ENCODE assay signal across 1 cellular context in the genomic region with DNA sequence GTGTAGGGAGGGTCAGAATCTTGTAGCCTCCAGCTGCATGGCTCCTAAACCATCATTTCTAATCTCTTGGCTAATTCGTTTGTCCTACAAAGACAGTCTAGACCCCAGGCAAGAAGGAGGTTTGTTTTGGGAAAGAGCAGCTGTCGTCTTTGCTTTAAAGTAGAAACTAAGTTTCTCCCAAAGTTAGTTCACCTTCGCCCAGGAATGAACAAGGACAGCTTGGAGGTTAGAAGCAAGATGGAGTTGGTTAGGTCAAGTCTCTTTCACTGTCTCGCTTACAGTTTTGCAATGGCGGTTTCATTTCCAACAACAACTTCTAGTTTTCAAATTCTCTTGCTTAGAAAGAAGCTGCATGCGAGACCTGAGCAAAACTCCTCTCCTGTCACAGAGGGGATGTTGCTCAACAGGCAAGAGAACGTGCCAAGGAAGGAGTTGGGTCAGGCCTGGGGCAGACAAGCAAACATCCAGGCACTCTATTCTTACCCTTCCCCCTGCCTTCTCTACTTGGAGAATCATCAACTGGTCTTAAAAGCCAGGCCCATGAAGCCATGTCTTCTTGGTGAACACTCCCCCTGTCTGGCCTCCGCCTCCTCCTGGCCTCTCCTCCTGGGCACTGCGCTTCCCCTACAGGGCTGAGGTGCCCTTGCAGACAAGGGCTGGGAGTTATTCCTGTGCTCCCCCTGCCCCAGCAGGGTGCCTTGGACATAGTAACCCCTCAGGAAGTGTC.
TF ChIP-seq lines count a peak whose summit lies in the region.

No MANE protein-coding gene starts in this region.

TF ChIP-seq in K562, 482 proteins besides CTCF, POLR2A, EP300 and RAD21 (continued from another document and continues in another):
- TF ChIP-seq, protein P1, sequence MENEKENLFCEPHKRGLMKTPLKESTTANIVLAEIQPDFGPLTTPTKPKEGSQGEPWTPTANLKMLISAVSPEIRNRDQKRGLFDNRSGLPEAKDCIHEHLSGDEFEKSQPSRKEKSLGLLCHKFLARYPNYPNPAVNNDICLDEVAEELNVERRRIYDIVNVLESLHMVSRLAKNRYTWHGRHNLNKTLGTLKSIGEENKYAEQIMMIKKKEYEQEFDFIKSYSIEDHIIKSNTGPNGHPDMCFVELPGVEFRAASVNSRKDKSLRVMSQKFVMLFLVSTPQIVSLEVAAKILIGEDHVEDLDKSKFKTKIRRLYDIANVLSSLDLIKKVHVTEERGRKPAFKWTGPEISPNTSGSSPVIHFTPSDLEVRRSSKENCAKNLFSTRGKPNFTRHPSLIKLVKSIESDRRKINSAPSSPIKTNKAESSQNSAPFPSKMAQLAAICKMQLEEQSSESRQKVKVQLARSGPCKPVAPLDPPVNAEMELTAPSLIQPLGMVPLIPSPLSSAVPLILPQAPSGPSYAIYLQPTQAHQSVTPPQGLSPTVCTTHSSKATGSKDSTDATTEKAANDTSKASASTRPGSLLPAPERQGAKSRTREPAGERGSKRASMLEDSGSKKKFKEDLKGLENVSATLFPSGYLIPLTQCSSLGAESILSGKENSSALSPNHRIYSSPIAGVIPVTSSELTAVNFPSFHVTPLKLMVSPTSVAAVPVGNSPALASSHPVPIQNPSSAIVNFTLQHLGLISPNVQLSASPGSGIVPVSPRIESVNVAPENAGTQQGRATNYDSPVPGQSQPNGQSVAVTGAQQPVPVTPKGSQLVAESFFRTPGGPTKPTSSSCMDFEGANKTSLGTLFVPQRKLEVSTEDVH (IDR thresholded peaks at IDR 0.05; ENCODE audit: low read depth, partially characterized antibody), result no peak
- TF ChIP-seq, protein P2, sequence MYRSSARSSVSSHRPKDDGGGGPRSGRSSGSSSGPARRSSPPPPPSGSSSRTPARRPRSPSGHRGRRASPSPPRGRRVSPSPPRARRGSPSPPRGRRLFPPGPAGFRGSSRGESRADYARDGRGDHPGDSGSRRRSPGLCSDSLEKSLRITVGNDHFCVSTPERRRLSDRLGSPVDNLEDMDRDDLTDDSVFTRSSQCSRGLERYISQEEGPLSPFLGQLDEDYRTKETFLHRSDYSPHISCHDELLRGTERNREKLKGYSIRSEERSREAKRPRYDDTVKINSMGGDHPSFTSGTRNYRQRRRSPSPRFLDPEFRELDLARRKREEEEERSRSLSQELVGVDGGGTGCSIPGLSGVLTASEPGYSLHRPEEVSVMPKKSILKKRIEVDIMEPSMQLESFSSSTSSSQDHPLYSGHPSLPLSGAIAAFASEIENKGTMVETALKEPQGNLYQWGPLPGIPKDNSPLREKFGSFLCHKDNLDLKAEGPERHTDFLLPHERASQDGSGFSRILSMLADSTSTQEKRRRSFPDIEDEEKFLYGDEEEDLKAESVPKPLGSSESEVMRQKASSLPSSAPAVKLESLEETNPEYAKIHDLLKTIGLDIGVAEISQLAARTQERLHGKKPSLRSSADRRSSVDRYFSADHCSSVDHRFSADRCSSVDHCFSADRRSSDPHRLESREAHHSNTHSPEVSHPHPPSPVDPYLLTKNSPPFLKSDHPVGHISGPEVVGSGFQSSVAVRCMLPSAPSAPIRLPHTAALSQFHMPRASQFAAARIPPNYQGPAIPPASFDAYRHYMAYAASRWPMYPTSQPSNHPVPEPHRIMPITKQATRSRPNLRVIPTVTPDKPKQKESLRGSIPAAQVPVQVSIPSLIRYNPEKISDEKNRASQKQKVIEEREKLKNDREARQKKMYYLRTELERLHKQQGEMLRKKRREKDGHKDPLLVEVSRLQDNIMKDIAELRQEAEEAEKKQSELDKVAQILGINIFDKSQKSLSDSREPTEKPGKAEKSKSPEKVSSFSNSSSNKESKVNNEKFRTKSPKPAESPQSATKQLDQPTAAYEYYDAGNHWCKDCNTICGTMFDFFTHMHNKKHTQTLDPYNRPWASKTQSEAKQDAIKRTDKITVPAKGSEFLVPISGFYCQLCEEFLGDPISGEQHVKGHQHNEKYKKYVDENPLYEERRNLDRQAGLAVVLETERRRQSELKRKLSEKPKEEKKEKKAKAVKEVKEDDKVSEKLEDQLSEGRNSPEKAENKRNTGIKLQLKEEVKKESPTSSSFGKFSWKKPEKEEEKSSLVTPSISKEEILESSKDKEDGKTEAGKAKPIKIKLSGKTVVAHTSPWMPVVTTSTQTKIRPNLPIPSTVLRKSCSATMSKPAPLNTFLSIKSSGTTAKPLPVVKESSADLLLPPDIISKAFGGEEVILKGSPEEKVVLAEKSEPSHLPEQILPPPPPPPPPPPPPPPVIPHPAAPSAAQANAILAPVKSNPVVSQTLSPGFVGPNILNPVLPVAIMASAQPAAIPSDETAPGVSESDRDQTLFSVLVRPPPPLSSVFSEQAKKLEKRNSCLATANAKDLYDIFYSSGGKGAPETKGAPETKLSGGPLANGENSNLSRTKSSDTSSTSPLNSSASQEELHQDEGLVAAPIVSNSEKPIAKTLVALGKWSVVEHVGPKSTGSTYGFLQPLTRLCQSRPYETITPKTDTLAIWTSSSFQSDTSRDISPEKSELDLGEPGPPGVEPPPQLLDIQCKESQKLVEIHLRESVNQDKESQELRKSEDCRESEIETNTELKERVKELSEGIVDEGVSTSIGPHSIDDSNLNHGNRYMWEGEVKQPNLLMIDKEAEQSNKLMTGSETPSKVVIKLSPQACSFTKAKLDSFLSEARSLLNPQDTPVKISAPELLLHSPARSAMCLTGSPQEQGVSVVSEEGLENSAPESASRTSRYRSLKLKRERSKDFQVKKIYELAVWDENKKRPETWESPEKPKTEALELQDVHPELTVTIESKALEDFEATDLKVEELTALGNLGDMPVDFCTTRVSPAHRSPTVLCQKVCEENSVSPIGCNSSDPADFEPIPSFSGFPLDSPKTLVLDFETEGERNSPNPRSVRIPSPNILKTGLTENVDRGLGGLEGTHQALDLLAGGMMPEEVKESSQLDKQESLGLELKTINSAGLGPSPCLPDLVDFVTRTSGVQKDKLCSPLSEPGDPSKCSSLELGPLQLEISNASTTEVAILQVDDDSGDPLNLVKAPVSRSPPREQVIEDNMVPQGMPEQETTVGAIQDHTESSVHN (IDR thresholded peaks at IDR 0.05; ENCODE audit: borderline replicate concordance in 1 of 2, low read depth in 1 of 2), result no peak
- TF ChIP-seq, protein P3, sequence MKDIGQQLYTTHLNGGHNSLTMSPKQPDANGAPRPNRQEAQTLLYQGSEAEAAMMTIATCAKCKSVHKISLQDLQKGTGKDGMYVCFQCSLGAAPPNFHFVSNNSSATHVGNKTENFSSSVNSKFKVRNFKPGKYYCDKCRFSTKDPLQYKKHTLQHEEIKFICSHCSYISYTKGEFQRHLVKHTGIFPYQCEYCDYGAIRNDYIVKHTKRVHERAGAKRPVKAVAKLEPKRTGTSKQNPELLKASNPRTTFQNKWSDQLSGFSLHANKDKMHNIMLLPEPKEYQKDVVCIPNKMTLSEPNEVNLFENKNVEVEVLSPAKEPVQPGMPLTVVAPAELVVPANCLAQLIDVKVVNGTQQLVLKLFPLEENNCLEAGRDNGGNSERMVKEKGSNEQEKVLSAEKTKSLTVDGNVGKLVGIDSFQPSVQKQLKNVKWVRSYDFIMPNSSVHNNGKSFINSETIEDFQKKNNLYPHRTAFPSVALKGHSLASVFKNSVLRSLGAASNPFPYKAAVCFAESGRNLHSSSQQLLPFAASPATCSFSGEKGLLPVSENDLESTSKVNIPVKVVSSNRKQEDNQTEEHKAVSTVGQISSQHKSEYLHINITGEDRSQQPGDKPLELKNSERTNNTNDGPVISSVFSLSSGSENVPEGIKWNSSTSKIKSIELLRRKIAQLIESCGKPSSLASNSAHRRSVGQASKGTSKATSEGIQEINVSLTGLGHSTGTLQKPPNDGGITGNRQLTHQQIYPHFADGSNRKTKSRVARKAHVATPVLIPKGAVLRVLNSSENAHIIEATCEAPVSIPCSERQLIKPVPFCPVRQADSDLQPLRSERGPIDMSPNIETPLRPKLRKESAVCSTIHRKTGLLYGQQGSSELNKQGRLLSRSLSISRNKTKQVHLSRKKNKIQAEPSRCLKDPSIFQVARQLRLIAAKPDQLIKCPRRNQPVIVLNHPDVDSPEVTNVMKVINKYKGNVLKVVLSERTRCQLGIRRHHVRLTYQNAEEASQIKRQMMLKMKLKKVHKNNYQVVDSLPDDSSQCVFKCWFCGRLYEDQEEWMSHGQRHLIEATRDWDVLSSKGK (CRISPR knock-in tag; IDR thresholded peaks at IDR 0.05), result no peak
- no peak for TF ChIP-seq HNRNPUL1 (IDR thresholded peaks at IDR 0.05; ENCODE audit: low read length)
- no peak for TF ChIP-seq NBN (IDR thresholded peaks at IDR 0.05; ENCODE audit: low read depth)
- no peak for TF ChIP-seq ZBTB8A (IDR thresholded peaks at IDR 0.05; ENCODE audit: partially characterized antibody)
- TF ChIP-seq SETDB1 (IDR thresholded peaks at IDR 0.05; ENCODE audit: low read length), result no peak
- TF ChIP-seq MTA3 (IDR thresholded peaks at IDR 0.05; ENCODE audit: borderline replicate concordance), result no peak
- peak; percentile 78 for TF ChIP-seq SMAD4 (CRISPR knock-in tag; conservative IDR thresholded peaks at IDR 0.05)
- no peak for TF ChIP-seq ETV5 (CRISPR knock-in tag; IDR thresholded peaks at IDR 0.05; ENCODE audit: low read depth)
- TF ChIP-seq, protein P4, sequence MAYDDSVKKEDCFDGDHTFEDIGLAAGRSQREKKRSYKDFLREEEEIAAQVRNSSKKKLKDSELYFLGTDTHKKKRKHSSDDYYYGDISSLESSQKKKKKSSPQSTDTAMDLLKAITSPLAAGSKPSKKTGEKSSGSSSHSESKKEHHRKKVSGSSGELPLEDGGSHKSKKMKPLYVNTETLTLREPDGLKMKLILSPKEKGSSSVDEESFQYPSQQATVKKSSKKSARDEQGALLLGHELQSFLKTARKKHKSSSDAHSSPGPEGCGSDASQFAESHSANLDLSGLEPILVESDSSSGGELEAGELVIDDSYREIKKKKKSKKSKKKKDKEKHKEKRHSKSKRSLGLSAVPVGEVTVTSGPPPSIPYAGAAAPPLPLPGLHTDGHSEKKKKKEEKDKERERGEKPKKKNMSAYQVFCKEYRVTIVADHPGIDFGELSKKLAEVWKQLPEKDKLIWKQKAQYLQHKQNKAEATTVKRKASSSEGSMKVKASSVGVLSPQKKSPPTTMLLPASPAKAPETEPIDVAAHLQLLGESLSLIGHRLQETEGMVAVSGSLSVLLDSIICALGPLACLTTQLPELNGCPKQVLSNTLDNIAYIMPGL (CRISPR knock-in tag; IDR thresholded peaks at IDR 0.05), result no peak
- TF ChIP-seq, protein P5, sequence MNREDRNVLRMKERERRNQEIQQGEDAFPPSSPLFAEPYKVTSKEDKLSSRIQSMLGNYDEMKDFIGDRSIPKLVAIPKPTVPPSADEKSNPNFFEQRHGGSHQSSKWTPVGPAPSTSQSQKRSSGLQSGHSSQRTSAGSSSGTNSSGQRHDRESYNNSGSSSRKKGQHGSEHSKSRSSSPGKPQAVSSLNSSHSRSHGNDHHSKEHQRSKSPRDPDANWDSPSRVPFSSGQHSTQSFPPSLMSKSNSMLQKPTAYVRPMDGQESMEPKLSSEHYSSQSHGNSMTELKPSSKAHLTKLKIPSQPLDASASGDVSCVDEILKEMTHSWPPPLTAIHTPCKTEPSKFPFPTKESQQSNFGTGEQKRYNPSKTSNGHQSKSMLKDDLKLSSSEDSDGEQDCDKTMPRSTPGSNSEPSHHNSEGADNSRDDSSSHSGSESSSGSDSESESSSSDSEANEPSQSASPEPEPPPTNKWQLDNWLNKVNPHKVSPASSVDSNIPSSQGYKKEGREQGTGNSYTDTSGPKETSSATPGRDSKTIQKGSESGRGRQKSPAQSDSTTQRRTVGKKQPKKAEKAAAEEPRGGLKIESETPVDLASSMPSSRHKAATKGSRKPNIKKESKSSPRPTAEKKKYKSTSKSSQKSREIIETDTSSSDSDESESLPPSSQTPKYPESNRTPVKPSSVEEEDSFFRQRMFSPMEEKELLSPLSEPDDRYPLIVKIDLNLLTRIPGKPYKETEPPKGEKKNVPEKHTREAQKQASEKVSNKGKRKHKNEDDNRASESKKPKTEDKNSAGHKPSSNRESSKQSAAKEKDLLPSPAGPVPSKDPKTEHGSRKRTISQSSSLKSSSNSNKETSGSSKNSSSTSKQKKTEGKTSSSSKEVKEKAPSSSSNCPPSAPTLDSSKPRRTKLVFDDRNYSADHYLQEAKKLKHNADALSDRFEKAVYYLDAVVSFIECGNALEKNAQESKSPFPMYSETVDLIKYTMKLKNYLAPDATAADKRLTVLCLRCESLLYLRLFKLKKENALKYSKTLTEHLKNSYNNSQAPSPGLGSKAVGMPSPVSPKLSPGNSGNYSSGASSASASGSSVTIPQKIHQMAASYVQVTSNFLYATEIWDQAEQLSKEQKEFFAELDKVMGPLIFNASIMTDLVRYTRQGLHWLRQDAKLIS (CRISPR knock-in tag; IDR thresholded peaks at IDR 0.05), result no peak
- TF ChIP-seq ZNF324 (CRISPR knock-in tag; IDR thresholded peaks at IDR 0.05), result no peak
- TF ChIP-seq KLF13 (tag; IDR thresholded peaks at IDR 0.05; ENCODE audit: borderline replicate concordance, low read depth), result no peak
- no peak for TF ChIP-seq IRF2 (CRISPR knock-in tag; IDR thresholded peaks at IDR 0.05)
- no peak for TF ChIP-seq ARNT (IDR thresholded peaks at IDR 0.05)
- TF ChIP-seq TAF1 (IDR thresholded peaks at IDR 0.05; ENCODE audit: control insufficient read depth, extremely low read depth, insufficient read depth, low read length, severe bottlenecking), result no peak
- TF ChIP-seq TEAD4 (IDR thresholded peaks at IDR 0.05; ENCODE audit: low read length), result no peak
- TF ChIP-seq TEAD4 (CRISPR knock-in tag; IDR thresholded peaks at IDR 0.05; ENCODE audit: borderline replicate concordance), result no peak
- no peak for TF ChIP-seq SOX6 (IDR thresholded peaks at IDR 0.05)
- no peak for TF ChIP-seq GABPA (tag; conservative IDR thresholded peaks at IDR 0.05; ENCODE audit: low read depth)
- no peak for TF ChIP-seq ZNF436 (CRISPR knock-in tag; IDR thresholded peaks at IDR 0.05)
- TF ChIP-seq NELFE (IDR thresholded peaks at IDR 0.05; ENCODE audit: insufficient read depth, insufficient read length), result no peak
- TF ChIP-seq PTTG1 (tag; IDR thresholded peaks at IDR 0.05; ENCODE audit: low read depth), result peak; percentile 95
- TF ChIP-seq BHLHE40 (IDR thresholded peaks at IDR 0.05; ENCODE audit: low read length), result no peak
- TF ChIP-seq SIN3B (IDR thresholded peaks at IDR 0.05; ENCODE audit: low read depth), result no peak
- TF ChIP-seq KDM4B (IDR thresholded peaks at IDR 0.05; ENCODE audit: borderline replicate concordance in 2 of 2, low read depth in 1 of 2), result no peak
- TF ChIP-seq ZSCAN29 (IDR thresholded peaks at IDR 0.05), result no peak
- TF ChIP-seq SRSF9 (IDR thresholded peaks at IDR 0.05; ENCODE audit: borderline replicate concordance, low read depth, low read length), result no peak
- TF ChIP-seq NONO (IDR thresholded peaks at IDR 0.05; ENCODE audit: low read depth in 2 of 2, low read length in 1 of 2), result no peak
- no peak for TF ChIP-seq ATF7 (IDR thresholded peaks at IDR 0.05)
- TF ChIP-seq HIVEP1 (CRISPR knock-in tag; IDR thresholded peaks at IDR 0.05), result peak; percentile 72; the same call in 1 of the 2 replicates
- no peak for TF ChIP-seq EP400 (IDR thresholded peaks at IDR 0.05)
- TF ChIP-seq HMG20B (CRISPR knock-in tag; IDR thresholded peaks at IDR 0.05), result no peak
- no peak for TF ChIP-seq RAD51 (IDR thresholded peaks at IDR 0.05; ENCODE audit: borderline replicate concordance, low read depth)
- no peak for TF ChIP-seq CBX3 (IDR thresholded peaks at IDR 0.05; ENCODE audit: borderline replicate concordance in 1 of 2, low read length in 2 of 2)
- TF ChIP-seq LARP7 (IDR thresholded peaks at IDR 0.05), result no peak
- TF ChIP-seq TFAM (CRISPR knock-in tag; conservative IDR thresholded peaks at IDR 0.05), result no peak
- TF ChIP-seq KDM5B (IDR thresholded peaks at IDR 0.05; ENCODE audit: insufficient replicate concordance, low read depth, low read length), result no peak
- no peak for TF ChIP-seq BCL6 (CRISPR knock-in tag; IDR thresholded peaks at IDR 0.05)
- no peak for TF ChIP-seq ESRRB (CRISPR knock-in tag; IDR thresholded peaks at IDR 0.05; ENCODE audit: borderline replicate concordance)
- no peak for TF ChIP-seq SMAD2 (IDR thresholded peaks at IDR 0.05; ENCODE audit: low read depth, low read length)
- TF ChIP-seq SLC30A9 (CRISPR knock-in tag; IDR thresholded peaks at IDR 0.05), result no peak
- peak; percentile 75; the same call in 1 of the 2 replicates for TF ChIP-seq MECOM (CRISPR knock-in tag; IDR thresholded peaks at IDR 0.05)
- TF ChIP-seq RFX7 (CRISPR knock-in tag; IDR thresholded peaks at IDR 0.05), result no peak
- TF ChIP-seq HLTF (IDR thresholded peaks at IDR 0.05), result no peak
